Comparison of ENCODE assay signal across 1 cellular context in the genomic region with DNA sequence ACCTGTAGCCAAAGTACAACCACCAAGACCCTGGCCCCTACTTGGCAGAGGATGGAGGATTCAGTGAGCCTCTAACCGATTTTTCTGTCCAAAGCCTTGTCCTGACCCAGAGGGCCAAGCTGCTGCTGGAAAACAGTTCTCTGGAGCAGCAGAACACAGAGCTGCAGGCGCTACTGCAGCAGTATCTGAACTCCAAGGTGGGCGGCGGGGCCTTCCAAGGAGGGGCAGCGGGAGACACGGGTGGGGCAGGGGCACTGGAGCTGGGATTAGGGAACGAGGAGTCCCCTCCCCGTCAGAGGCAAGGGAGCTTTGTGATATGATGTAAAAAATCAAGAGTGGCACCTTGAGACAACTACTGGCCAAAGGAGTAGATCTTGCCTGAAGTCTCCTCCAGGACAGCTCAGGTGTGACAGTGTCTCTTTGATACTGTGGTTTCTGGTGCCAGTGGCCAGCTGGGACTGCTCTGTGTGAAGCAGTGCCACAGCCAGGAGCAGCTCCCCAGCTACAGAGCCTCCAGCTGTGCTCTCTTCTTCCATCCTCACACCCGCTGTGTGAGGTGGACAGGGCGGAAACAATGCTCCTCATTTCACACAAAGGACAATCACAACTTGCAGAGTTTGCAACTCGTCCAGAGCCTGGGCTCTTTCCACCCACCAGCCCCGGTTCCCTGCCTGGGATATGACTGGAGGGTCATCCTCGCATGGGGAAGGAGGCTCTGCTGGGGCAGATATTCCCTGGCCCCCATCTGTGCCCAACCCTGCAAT.
TF ChIP-seq lines count a peak whose summit lies in the region.

No MANE protein-coding gene starts in this region.

TF ChIP-seq in HepG2, 621 proteins besides CTCF, POLR2A, EP300 and RAD21 (continued from another document):
- no peak for TF ChIP-seq CREBL2 (CRISPR knock-in tag; IDR thresholded peaks at IDR 0.05; ENCODE audit: borderline replicate concordance)
- TF ChIP-seq ZNF282 (IDR thresholded peaks at IDR 0.05; ENCODE audit: partially characterized antibody): no peak
- no peak for TF ChIP-seq RAD51 (IDR thresholded peaks at IDR 0.05; ENCODE audit: borderline replicate concordance)
- TF ChIP-seq, protein P1, sequence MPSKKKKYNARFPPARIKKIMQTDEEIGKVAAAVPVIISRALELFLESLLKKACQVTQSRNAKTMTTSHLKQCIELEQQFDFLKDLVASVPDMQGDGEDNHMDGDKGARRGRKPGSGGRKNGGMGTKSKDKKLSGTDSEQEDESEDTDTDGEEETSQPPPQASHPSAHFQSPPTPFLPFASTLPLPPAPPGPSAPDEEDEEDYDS (CRISPR knock-in tag; IDR thresholded peaks at IDR 0.05): no peak
- TF ChIP-seq ZMAT5 (CRISPR knock-in tag; IDR thresholded peaks at IDR 0.05; ENCODE audit: borderline replicate concordance, low read depth): no peak
- TF ChIP-seq KLF16 (CRISPR knock-in tag; IDR thresholded peaks at IDR 0.05): no peak
- no peak for TF ChIP-seq ZBTB37 (CRISPR knock-in tag; IDR thresholded peaks at IDR 0.05)
- TF ChIP-seq, protein P2, sequence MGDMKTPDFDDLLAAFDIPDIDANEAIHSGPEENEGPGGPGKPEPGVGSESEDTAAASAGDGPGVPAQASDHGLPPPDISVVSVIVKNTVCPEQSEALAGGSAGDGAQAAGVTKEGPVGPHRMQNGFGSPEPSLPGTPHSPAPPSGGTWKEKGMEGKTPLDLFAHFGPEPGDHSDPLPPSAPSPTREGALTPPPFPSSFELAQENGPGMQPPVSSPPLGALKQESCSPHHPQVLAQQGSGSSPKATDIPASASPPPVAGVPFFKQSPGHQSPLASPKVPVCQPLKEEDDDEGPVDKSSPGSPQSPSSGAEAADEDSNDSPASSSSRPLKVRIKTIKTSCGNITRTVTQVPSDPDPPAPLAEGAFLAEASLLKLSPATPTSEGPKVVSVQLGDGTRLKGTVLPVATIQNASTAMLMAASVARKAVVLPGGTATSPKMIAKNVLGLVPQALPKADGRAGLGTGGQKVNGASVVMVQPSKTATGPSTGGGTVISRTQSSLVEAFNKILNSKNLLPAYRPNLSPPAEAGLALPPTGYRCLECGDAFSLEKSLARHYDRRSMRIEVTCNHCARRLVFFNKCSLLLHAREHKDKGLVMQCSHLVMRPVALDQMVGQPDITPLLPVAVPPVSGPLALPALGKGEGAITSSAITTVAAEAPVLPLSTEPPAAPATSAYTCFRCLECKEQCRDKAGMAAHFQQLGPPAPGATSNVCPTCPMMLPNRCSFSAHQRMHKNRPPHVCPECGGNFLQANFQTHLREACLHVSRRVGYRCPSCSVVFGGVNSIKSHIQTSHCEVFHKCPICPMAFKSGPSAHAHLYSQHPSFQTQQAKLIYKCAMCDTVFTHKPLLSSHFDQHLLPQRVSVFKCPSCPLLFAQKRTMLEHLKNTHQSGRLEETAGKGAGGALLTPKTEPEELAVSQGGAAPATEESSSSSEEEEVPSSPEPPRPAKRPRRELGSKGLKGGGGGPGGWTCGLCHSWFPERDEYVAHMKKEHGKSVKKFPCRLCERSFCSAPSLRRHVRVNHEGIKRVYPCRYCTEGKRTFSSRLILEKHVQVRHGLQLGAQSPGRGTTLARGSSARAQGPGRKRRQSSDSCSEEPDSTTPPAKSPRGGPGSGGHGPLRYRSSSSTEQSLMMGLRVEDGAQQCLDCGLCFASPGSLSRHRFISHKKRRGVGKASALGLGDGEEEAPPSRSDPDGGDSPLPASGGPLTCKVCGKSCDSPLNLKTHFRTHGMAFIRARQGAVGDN (CRISPR knock-in tag; IDR thresholded peaks at IDR 0.05): no peak
- no peak for TF ChIP-seq ZFP36L1 (CRISPR knock-in tag; IDR thresholded peaks at IDR 0.05)
- no peak for TF ChIP-seq ZNF296 (CRISPR knock-in tag; conservative IDR thresholded peaks at IDR 0.05)
- no peak for TF ChIP-seq KAT2B (IDR thresholded peaks at IDR 0.05; ENCODE audit: borderline replicate concordance, low read depth, low read length)
- TF ChIP-seq ZBTB14 (CRISPR knock-in tag; IDR thresholded peaks at IDR 0.05): no peak
- no peak for TF ChIP-seq NFE2 (CRISPR knock-in tag; IDR thresholded peaks at IDR 0.05)
- TF ChIP-seq ZNF232 (CRISPR knock-in tag; IDR thresholded peaks at IDR 0.05; ENCODE audit: borderline replicate concordance): no peak
- 0 out of 2 replicates have a peak, but pooled peaks have one; percentile 43 for TF ChIP-seq ZNF441 (CRISPR knock-in tag; IDR thresholded peaks at IDR 0.05; ENCODE audit: borderline replicate concordance)
- TF ChIP-seq ZNF383 (CRISPR knock-in tag; IDR thresholded peaks at IDR 0.05; ENCODE audit: borderline replicate concordance): no peak
- no peak for TF ChIP-seq HOXD1 (CRISPR knock-in tag; IDR thresholded peaks at IDR 0.05)
- TF ChIP-seq NPAS2 (CRISPR knock-in tag; IDR thresholded peaks at IDR 0.05; ENCODE audit: borderline replicate concordance): no peak
- no peak for TF ChIP-seq ZNF24 (IDR thresholded peaks at IDR 0.05)
- peak; percentile 38; the same call in 1 of the 2 replicates for TF ChIP-seq ZBTB4 (CRISPR knock-in tag; IDR thresholded peaks at IDR 0.05; ENCODE audit: borderline replicate concordance)
- 0 out of 2 replicates have a peak, but pooled peaks have one; percentile 18 for TF ChIP-seq ZNF703 (CRISPR knock-in tag; IDR thresholded peaks at IDR 0.05; ENCODE audit: borderline replicate concordance)
- 0 out of 2 replicates have a peak, but pooled peaks have one; percentile 48 for TF ChIP-seq HIVEP1 (CRISPR knock-in tag; IDR thresholded peaks at IDR 0.05)
- no peak for TF ChIP-seq REXO4 (CRISPR knock-in tag; IDR thresholded peaks at IDR 0.05; ENCODE audit: borderline replicate concordance)
- no peak for TF ChIP-seq MIXL1 (CRISPR knock-in tag; IDR thresholded peaks at IDR 0.05)
- TF ChIP-seq, protein P3, sequence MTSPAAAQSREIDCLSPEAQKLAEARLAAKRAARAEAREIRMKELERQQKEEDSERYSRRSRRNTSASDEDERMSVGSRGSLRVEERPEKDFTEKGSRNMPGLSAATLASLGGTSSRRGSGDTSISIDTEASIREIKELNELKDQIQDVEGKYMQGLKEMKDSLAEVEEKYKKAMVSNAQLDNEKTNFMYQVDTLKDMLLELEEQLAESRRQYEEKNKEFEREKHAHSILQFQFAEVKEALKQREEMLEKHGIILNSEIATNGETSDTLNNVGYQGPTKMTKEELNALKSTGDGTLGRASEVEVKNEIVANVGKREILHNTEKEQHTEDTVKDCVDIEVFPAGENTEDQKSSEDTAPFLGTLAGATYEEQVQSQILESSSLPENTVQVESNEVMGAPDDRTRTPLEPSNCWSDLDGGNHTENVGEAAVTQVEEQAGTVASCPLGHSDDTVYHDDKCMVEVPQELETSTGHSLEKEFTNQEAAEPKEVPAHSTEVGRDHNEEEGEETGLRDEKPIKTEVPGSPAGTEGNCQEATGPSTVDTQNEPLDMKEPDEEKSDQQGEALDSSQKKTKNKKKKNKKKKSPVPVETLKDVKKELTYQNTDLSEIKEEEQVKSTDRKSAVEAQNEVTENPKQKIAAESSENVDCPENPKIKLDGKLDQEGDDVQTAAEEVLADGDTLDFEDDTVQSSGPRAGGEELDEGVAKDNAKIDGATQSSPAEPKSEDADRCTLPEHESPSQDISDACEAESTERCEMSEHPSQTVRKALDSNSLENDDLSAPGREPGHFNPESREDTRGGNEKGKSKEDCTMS (CRISPR knock-in tag; conservative IDR thresholded peaks at IDR 0.05): no peak
- TF ChIP-seq YEATS4 (CRISPR knock-in tag; IDR thresholded peaks at IDR 0.05; ENCODE audit: borderline replicate concordance): no peak
- no peak for TF ChIP-seq STAG1 (CRISPR knock-in tag; IDR thresholded peaks at IDR 0.05)
- no peak for TF ChIP-seq CAMTA2 (CRISPR knock-in tag; IDR thresholded peaks at IDR 0.05; ENCODE audit: borderline replicate concordance)
